ENCODE assay signal across 1 cellular context in genomic region chr5:93593476-93594060, GRCh38.
TF ChIP-seq lines count a peak whose summit lies in the region.

No MANE protein-coding gene starts in this region.

TF ChIP-seq in GM23338, 12 proteins besides CTCF, POLR2A, EP300 and RAD21 (continued from another document):
- TF ChIP-seq REST (IDR thresholded peaks at IDR 0.05; ENCODE audit: unreplicated experiment) (no peak), ZNF462 (CRISPR knock-in tag; IDR thresholded peaks at IDR 0.05) (no peak), ZNF331 (CRISPR knock-in tag; IDR thresholded peaks at IDR 0.05; ENCODE audit: low read depth) (no peak), EZH2phosphoT487 (IDR thresholded peaks at IDR 0.05; ENCODE audit: unreplicated experiment) (peak; percentile 95), JUNB (IDR thresholded peaks at IDR 0.05; ENCODE audit: unreplicated experiment) (no peak)
